ENCODE assay signal across 21 cellular contexts in genomic region chr6:14047151-14047740, GRCh38.
"Had no signal": no experiment of that assay in that cellular context is flagged by ENCODE, and none has a peak within 500 bp of the region (broad histone marks: within the 10 kb centered on the region; RNA-seq: fewer than 3 reads in every experiment).

No MANE protein-coding gene starts in this region.

- H3K9me3 ChIP-seq: neutrophil, pancreas, prostate gland, right atrium auricular region, spleen, stomach, thoracic aorta, thyroid gland, tibial nerve, upper lobe of left lung, vagina had no signal

- H3K27me3 ChIP-seq: pancreas, right atrium auricular region, thyroid gland, upper lobe of left lung, vagina had no signal

- DNase-seq: retina, spleen had no signal

- H3K4me3 Mint-ChIP-seq: naive thymus-derived CD8-positive, alpha-beta T cell; natural killer cell treated with Interleukin-12 subunit alpha and Interleukin-12 subunit beta and Interleukin-15 and Interleukin-18, amount 100 ng/mL, for 72 hours; nephron progenitor cell; neural crest cell; stimulated activated naive B cell treated with anti-CD40 and anti-IgM and Interleukin-4, amounts not matched to agents 10 μg/mL and 1 μg/mL and 100 μg/mL, for 72 hours; stimulated activated naive CD8-positive, alpha-beta T cell treated with anti-CD3 and anti-CD28 coated beads, Interleukin-15, Interleukin-2, amounts not matched to agents 100 ng/mL and 50 ng/mL, for 24 hours had no signal

- H3K4me1 ChIP-seq: pancreas, prostate gland, right atrium auricular region, thyroid gland, upper lobe of left lung, vagina had no signal

- H3K4me3 ChIP-seq: pancreas, prostate gland, right atrium auricular region, skin epidermis, smooth muscle cell, spleen, stomach, thoracic aorta, thyroid gland, tibial nerve, upper lobe of left lung, vagina had no signal

- H3K27ac Mint-ChIP-seq: naive thymus-derived CD8-positive, alpha-beta T cell; natural killer cell treated with Interleukin-12 subunit alpha and Interleukin-12 subunit beta and Interleukin-15 and Interleukin-18, amount 100 ng/mL, for 72 hours; nephron progenitor cell; stimulated activated naive B cell treated with anti-CD40 and anti-IgM and Interleukin-4, amounts not matched to agents 10 μg/mL and 1 μg/mL and 100 μg/mL, for 72 hours; stimulated activated naive CD8-positive, alpha-beta T cell treated with anti-CD3 and anti-CD28 coated beads, Interleukin-15, Interleukin-2, amounts not matched to agents 100 ng/mL and 50 ng/mL, for 24 hours had no signal

- ATAC-seq: sciatic nerve had no signal

- H3K9me3 Mint-ChIP-seq: naive thymus-derived CD8-positive, alpha-beta T cell; natural killer cell treated with Interleukin-12 subunit alpha and Interleukin-12 subunit beta and Interleukin-15 and Interleukin-18, amount 100 ng/mL, for 72 hours; nephron progenitor cell; neural crest cell; stimulated activated naive B cell treated with anti-CD40 and anti-IgM and Interleukin-4, amounts not matched to agents 10 μg/mL and 1 μg/mL and 100 μg/mL, for 72 hours; stimulated activated naive CD8-positive, alpha-beta T cell treated with anti-CD3 and anti-CD28 coated beads, Interleukin-15, Interleukin-2, amounts not matched to agents 100 ng/mL and 50 ng/mL, for 24 hours had no signal

- H3K27ac ChIP-seq: neutrophil, pancreas, prostate gland, right atrium auricular region, skin epidermis, spleen, stomach, thoracic aorta, thyroid gland, tibial nerve, upper lobe of left lung, vagina had no signal

- H3K36me3 ChIP-seq: neutrophil, pancreas, prostate gland, right atrium auricular region, spleen, stomach, thoracic aorta, thyroid gland, tibial nerve, upper lobe of left lung, vagina had no signal

- H3K27me3 Mint-ChIP-seq: stimulated activated naive B cell treated with anti-CD40 and anti-IgM and Interleukin-4, amounts not matched to agents 10 μg/mL and 1 μg/mL and 100 μg/mL, for 72 hours had no signal

- H3K36me3 Mint-ChIP-seq: naive thymus-derived CD8-positive, alpha-beta T cell; natural killer cell treated with Interleukin-12 subunit alpha and Interleukin-12 subunit beta and Interleukin-15 and Interleukin-18, amount 100 ng/mL, for 72 hours; stimulated activated naive B cell treated with anti-CD40 and anti-IgM and Interleukin-4, amounts not matched to agents 10 μg/mL and 1 μg/mL and 100 μg/mL, for 72 hours had no signal
